In the genomic region with DNA sequence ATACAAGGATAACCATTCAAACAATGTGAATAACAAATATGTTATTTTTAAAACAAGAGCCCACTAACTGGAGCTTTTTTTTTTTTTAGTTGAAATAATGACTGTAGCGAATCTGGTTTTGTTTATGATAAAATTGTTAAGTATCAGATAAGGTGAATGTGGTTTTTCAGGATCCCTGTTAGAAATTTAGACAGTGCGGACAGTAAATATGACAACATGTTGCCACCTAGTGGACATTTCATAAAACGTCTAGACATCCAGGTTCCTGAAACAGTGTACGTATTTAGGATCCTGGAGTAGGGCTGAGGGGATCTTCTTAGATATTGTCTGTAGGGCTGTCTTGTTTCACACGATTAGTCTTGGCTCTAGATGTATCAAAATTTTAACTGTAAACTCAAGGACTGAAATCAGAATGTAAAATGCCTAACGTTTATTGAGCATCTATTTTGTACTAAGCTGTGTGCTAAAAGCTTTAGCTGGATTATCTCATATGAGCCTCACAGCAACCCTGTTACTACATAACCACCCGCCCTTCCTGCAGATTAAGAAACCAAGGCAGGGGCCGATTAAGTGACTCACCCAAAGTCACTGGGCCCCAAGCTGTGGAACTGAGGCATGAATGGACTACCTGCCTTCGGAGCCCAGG, we compare ENCODE assay signal across 7 cellular contexts. TPM values are rescaled to one million over a fixed set of nuclear protein-coding genes. Genes with fewer than 3 reads are reported as not detected.
DNase-seq lines count a peak whose midpoint lies in the region; ATAC-seq and TF ChIP-seq lines count a peak whose summit lies in the region.

No MANE protein-coding gene starts in this region.

- H3K27me3 ChIP-seq in GM06990 (replicated peaks; ENCODE audit: control insufficient read depth, insufficient read depth, low read length) (no peaks in the 10 kb centered on the region; the same call in 1 of the 2 replicates), esophagus squamous epithelium (no peaks in the 10 kb centered on the region), neural progenitor cell (no peaks in the 10 kb centered on the region)

- no peaks in the 10 kb centered on the region for H4K20me1 ChIP-seq in neural progenitor cell (ENCODE audit: low read depth)

- H3K4me1 ChIP-seq in esophagus squamous epithelium (no peaks in the 10 kb centered on the region), neural progenitor cell (no peaks in the 10 kb centered on the region)

- H3K9ac ChIP-seq in neural progenitor cell = no peak overlapping the region

- H3K4me3 Mint-ChIP-seq in neural progenitor cell = no peak overlapping the region

- H3K79me2 ChIP-seq in neural progenitor cell (ENCODE audit: low read depth) = no peaks in the 10 kb centered on the region

- no peaks in the 10 kb centered on the region for H3K36me3 Mint-ChIP-seq in neural progenitor cell

- H3K36me3 ChIP-seq in GM06990 (ENCODE audit: control insufficient read depth, insufficient read depth, low read length) (no peaks in the 10 kb centered on the region), esophagus squamous epithelium (no peaks in the 10 kb centered on the region), neural progenitor cell (no peaks in the 10 kb centered on the region)

- 23 to 24% methylated on average over 9 of the region's 9 CpGs for WGBS in esophagus squamous epithelium, 2 donors

- TF ChIP-seq POLR2A in esophagus squamous epithelium (IDR thresholded peaks at IDR 0.05) = no peak

- DNase-seq in GM06990 (ENCODE audit: extremely low read depth, insufficient read length) = no peak
- peak; percentile 17 for DNase-seq in SHP77 treated with DMSO at 0.1 percent for 48 hours (lab: John Stamatoyannopoulos, UW)
- no peak for DNase-seq in esophagus squamous epithelium (lab: John Stamatoyannopoulos, UW)
- DNase-seq in neural progenitor cell (ENCODE audit: low spot score) = peak; percentile 68
- DNase-seq in stimulated activated CD4-positive, alpha-beta T cell treated with anti-CD3 and anti-CD28 coated beads, Interleukin-1b, Interleukin-23, amount 100 ng/mL, for 48 hours = no peak

- TF ChIP-seq CTCF in GM06990 (IDR thresholded peaks at IDR 0.05; ENCODE audit: insufficient read depth, low read length, poor library complexity, severe bottlenecking) (peak; percentile 46), LNCAP (IDR thresholded peaks at IDR 0.05) (peak; percentile 67), esophagus squamous epithelium (IDR thresholded peaks at IDR 0.05) (peak; percentile 14 to 77 (median 62)), neural progenitor cell (IDR thresholded peaks at IDR 0.05) (peak; percentile 87)

- no peak overlapping the region for H3K27ac Mint-ChIP-seq in neural progenitor cell

- H3K4me3 ChIP-seq in GM06990 (replicated peaks; ENCODE audit: low read depth, low read length) = no peak overlapping the region
- H3K4me3 ChIP-seq in esophagus squamous epithelium = no peak overlapping the region
- no peak overlapping the region for H3K4me3 ChIP-seq in neural progenitor cell

- no peaks in the 10 kb centered on the region for H3K4me1 Mint-ChIP-seq in neural progenitor cell

- H3K9me3 ChIP-seq in esophagus squamous epithelium (no peaks in the 10 kb centered on the region), neural progenitor cell (ENCODE audit: low read depth) (no peaks in the 10 kb centered on the region)

- no peak overlapping the region for H3K4me2 ChIP-seq in neural progenitor cell

- H3K27me3 Mint-ChIP-seq in neural progenitor cell (ENCODE audit: insufficient read depth, low read depth) = no peaks in the 10 kb centered on the region

- no peak overlapping the region for H2AFZ ChIP-seq in neural progenitor cell (replicated peaks)

- intact Hi-C loops in esophagus squamous epithelium (cut with DNase I) = loop anchor here (5.0 kb wide), 1 partner anchor 306 kb away; no protein-coding TSS in a partner anchor

- no peak overlapping the region for H3K27ac ChIP-seq in esophagus squamous epithelium
- no peak overlapping the region for H3K27ac ChIP-seq in neural progenitor cell

- peaks cover 5% of the 10 kb centered on the region for H3K9me3 Mint-ChIP-seq in neural progenitor cell

- H3F3A ChIP-seq in neural progenitor cell (ENCODE audit: low read depth) = no peaks in the 10 kb centered on the region

- ATAC-seq in GM21717 (IDR thresholded peaks at IDR 0.05; ENCODE audit: unreplicated experiment) = peak; percentile 83

RNA-seq across cellular contexts. Expression of a gene that starts 23.9 kb away (rescaled TPM):
- total RNA-seq in esophagus squamous epithelium = 1 to 10 TPM in 3 of 4 donors, under 1 TPM in 1; 0.11 to 5.1 (median 2.7) TPM
- not detected in 2 replicates for total RNA-seq in neural progenitor cell (ENCODE audit: low replicate concordance)

Comparison
In these comparisons a context has a peak if more than half of its experiments do, and no peak if none do; other contexts are left out.
1. DNase-seq: peak in SHP77 treated with DMSO at 0.1 percent for 48 hours (single experiment) and neural progenitor cell (single experiment); none in GM06990 (single experiment), esophagus squamous epithelium (single experiment) and stimulated activated CD4-positive, alpha-beta T cell treated with anti-CD3 and anti-CD28 coated beads, Interleukin-1b, Interleukin-23, amount 100 ng/mL, for 48 hours (single experiment).
2. Peak in every context shown above with its lines, with median percentiles within 50 percentile points of each other: CTCF ChIP-seq.